15 cellular contexts compared by ENCODE assay signal in the genomic region with DNA sequence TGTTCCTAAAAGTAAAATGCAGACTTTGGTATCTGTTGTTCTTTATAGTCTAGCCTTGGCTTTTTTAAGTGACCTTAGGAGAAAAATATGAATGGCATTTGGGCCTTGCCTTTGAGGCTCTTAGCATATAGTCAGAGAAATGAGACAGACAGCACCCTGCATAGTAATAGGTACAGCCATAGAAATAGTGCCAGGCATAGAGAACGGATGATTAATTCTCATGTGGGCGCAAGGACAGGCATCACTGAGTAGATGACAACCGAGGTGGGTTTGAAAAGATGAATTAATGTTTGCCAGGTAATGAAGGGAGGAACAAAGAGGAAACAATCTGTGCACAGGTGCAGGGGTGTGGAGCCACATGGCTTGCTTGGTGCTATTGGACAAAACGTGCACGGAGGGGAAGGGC.
DNase-seq lines count a peak whose midpoint lies in the region; ATAC-seq, FAIRE-seq and TF ChIP-seq lines count a peak whose summit lies in the region.
"Had no signal": no experiment of that assay in that cellular context is flagged by ENCODE, and none has a peak within 500 bp of the region (broad histone marks: within the 10 kb centered on the region; RNA-seq: fewer than 3 reads in every experiment).

No MANE protein-coding gene starts in this region.

- TF ChIP-seq EP300 in GM12878 (IDR thresholded peaks at IDR 0.05; ENCODE audit: borderline replicate concordance in 1 of 2, control insufficient read depth in 1 of 2, low read depth in 2 of 2, low read length in 2 of 2): no peak

- TF ChIP-seq POLR2A in GM12878 (IDR thresholded peaks at IDR 0.05; ENCODE audit: low read depth, low read length): no peak

- no peaks in the 10 kb centered on the region for H3K79me2 ChIP-seq in GM12878 (ENCODE audit: control insufficient read depth, insufficient read depth, low read length)

- no peak for TF ChIP-seq CTCF in GM12878 (IDR thresholded peaks at IDR 0.05 in 2 of 3, conservative IDR thresholded peaks at IDR 0.05 in 1 of 3; ENCODE audit: control insufficient read depth in 2 of 3, extremely low read depth in 1 of 3, insufficient read depth in 1 of 3, low read depth in 3 of 3, low read length in 3 of 3)
- no peak for TF ChIP-seq CTCF in kidney epithelial cell (IDR thresholded peaks at IDR 0.05; ENCODE audit: insufficient read depth, low read length, poor library complexity, severe bottlenecking)

- in situ Hi-C loops in GM12878 (cut with MboI): no loop called here

- no peaks in the 10 kb centered on the region for H3K4me1 ChIP-seq in GM12878 (ENCODE audit: control insufficient read depth, insufficient read depth, low read length)
- H3K4me1 ChIP-seq: psoas muscle, uterus had no signal

- no peak for TF ChIP-seq RAD21 in GM12878 (IDR thresholded peaks at IDR 0.05; ENCODE audit: insufficient read depth, low read depth, low read length)

- no peaks in the 10 kb centered on the region for H3K27me3 Mint-ChIP-seq in stimulated activated memory B cell treated with anti-CD40 and anti-IgM and Interleukin-4, amounts not matched to agents 10 μg/mL and 1 μg/mL and 100 μg/mL, for 72 hours

- intact Hi-C loops in GM12878 (cut with micrococcal nuclease; ENCODE audit: unreplicated experiment): no loop called here

- peaks cover 25% of the 10 kb centered on the region for H3K36me3 Mint-ChIP-seq in stimulated activated memory B cell treated with anti-CD40 and anti-IgM and Interleukin-4, amounts not matched to agents 10 μg/mL and 1 μg/mL and 100 μg/mL, for 72 hours

- H3K27ac ChIP-seq in GM12878 (ENCODE audit: control insufficient read depth, insufficient read depth): no peak overlapping the region
- H3K27ac ChIP-seq: psoas muscle, uterus had no signal

- no peak overlapping the region for H3K4me3 ChIP-seq in GM12878
- no peak overlapping the region for H3K4me3 ChIP-seq in kidney epithelial cell (ENCODE audit: low read depth, low read length)
- H3K4me3 ChIP-seq: GM23338, psoas muscle, uterus had no signal

- POLR2A ChIA-PET in GM12878 (lab: Charles Lee): no interaction called here

- no peak overlapping the region for H3K27ac Mint-ChIP-seq in stimulated activated memory B cell treated with anti-CD40 and anti-IgM and Interleukin-4, amounts not matched to agents 10 μg/mL and 1 μg/mL and 100 μg/mL, for 72 hours
- H3K27ac Mint-ChIP-seq: GM23338 had no signal

- peak; percentile 44 for DNase-seq in A172 (ENCODE audit: low spot score)
- peak; percentile 16 for DNase-seq in HCEC 1CT
- no peak for DNase-seq in GM12878 (ENCODE audit: low read depth, low spot score)
- DNase-seq in kidney epithelial cell (ENCODE audit: low read depth): peak; percentile 72
- DNase-seq in NCI-H1092 treated with DMSO at 0.1 percent for 48 hours (lab: John Stamatoyannopoulos, UW): no peak
- no peak for DNase-seq in activated gamma-delta T cell (lab: John Stamatoyannopoulos, UW)
- DNase-seq: central memory CD4-positive, alpha-beta T cell; DMS79; NCI-H2171; psoas muscle; stimulated activated CD4-positive, alpha-beta T cell treated with anti-CD3 and anti-CD28 coated beads, Interleukin-1b, Interleukin-23, amount 100 ng/mL, for 48 hours; uterus had no signal

- no peak for FAIRE-seq in GM12878 (lab: Jason Lieb, UNC)

- H3K9ac ChIP-seq in GM12878 (ENCODE audit: control insufficient read depth, insufficient read depth, low read length): no peak overlapping the region

- RAD21 ChIA-PET in GM12878 (lab: Charles Lee; ENCODE audit: unreplicated experiment): no interaction called here

- ATAC-seq in GM12878 (no peak), HG03159 (IDR thresholded peaks at IDR 0.05; ENCODE audit: unreplicated experiment) (no peak)
- no peak for ATAC-seq in stimulated activated memory B cell treated with anti-CD40 and anti-IgM and Interleukin-4, amounts not matched to agents 10 μg/mL and 1 μg/mL and 100 μg/mL, for 72 hours
- ATAC-seq: GM23338, psoas muscle had no signal

- no peak overlapping the region for H2AFZ ChIP-seq in GM12878 (ENCODE audit: control insufficient read depth, low read depth, low read length)
- H2AFZ ChIP-seq: GM23338 had no signal

- H4K20me1 ChIP-seq in GM12878 (ENCODE audit: control insufficient read depth, insufficient read depth): no peaks in the 10 kb centered on the region

- H3K27me3 ChIP-seq in GM12878 (replicated peaks in 1 of 2; ENCODE audit: control insufficient read depth in 2 of 2, insufficient read depth in 2 of 2, low read length in 1 of 2) (no peaks in the 10 kb centered on the region), kidney epithelial cell (ENCODE audit: control insufficient read depth, insufficient read depth, low read length) (no peaks in the 10 kb centered on the region)
- H3K27me3 ChIP-seq: uterus had no signal

- WGBS in GM12878 (ENCODE audit: insufficient coverage, insufficient replicate concordance, low lambda C conversion rate, missing lambda C conversion rate): 47% methylated on average over 5 of the region's 5 CpGs

- no peak overlapping the region for H3K4me2 ChIP-seq in GM12878 (ENCODE audit: control insufficient read depth, insufficient read depth)
- H3K4me2 ChIP-seq: GM23338 had no signal

- no peaks in the 10 kb centered on the region for H3K9me3 ChIP-seq in GM12878 (replicated peaks; ENCODE audit: control insufficient read depth, insufficient read depth, low read length)
- H3K9me3 ChIP-seq: psoas muscle, uterus had no signal

- CTCF ChIA-PET in GM12878 (lab: Yijun Ruan, JAX): interaction anchor here (0.9 kb wide), 1 partner anchor 17 kb away, joined by 3 read pairs; no protein-coding TSS in a partner anchor

- BruUV-seq in GM12878 (replicated peaks; lab: Mats Ljungman, UMichigan): TSS peak; percentile 20

- no peaks in the 10 kb centered on the region for H3K4me1 Mint-ChIP-seq in stimulated activated memory B cell treated with anti-CD40 and anti-IgM and Interleukin-4, amounts not matched to agents 10 μg/mL and 1 μg/mL and 100 μg/mL, for 72 hours
- H3K4me1 Mint-ChIP-seq: GM23338 had no signal

- no peaks in the 10 kb centered on the region for H3K9me3 Mint-ChIP-seq in stimulated activated memory B cell treated with anti-CD40 and anti-IgM and Interleukin-4, amounts not matched to agents 10 μg/mL and 1 μg/mL and 100 μg/mL, for 72 hours
- H3K9me3 Mint-ChIP-seq: GM23338 had no signal

- H3K4me3 Mint-ChIP-seq in stimulated activated memory B cell treated with anti-CD40 and anti-IgM and Interleukin-4, amounts not matched to agents 10 μg/mL and 1 μg/mL and 100 μg/mL, for 72 hours: no peak overlapping the region
- H3K4me3 Mint-ChIP-seq: GM23338 had no signal

- SMC1A ChIA-PET in GM12878 (lab: Charles Lee; ENCODE audit: uncharacterized antibody, unreplicated experiment): interaction anchor here (1.5 kb wide), 2 partner anchors 14 to 23 kb away, joined by 4 to 7 read pairs; no protein-coding TSS in a partner anchor

- peaks cover 16 to 29% of the 10 kb centered on the region in 2 experiments for H3K36me3 ChIP-seq in GM12878 (ENCODE audit: control insufficient read depth in 2 of 2, insufficient read depth in 2 of 2, low read length in 1 of 2)
- no peaks in the 10 kb centered on the region for H3K36me3 ChIP-seq in kidney epithelial cell (ENCODE audit: control insufficient read depth, insufficient read depth, low read length)
- H3K36me3 ChIP-seq: uterus had no signal

TF ChIP-seq in GM12878, 131 proteins besides CTCF, POLR2A, EP300 and RAD21 (continues in another document):
- TF ChIP-seq, protein P1, sequence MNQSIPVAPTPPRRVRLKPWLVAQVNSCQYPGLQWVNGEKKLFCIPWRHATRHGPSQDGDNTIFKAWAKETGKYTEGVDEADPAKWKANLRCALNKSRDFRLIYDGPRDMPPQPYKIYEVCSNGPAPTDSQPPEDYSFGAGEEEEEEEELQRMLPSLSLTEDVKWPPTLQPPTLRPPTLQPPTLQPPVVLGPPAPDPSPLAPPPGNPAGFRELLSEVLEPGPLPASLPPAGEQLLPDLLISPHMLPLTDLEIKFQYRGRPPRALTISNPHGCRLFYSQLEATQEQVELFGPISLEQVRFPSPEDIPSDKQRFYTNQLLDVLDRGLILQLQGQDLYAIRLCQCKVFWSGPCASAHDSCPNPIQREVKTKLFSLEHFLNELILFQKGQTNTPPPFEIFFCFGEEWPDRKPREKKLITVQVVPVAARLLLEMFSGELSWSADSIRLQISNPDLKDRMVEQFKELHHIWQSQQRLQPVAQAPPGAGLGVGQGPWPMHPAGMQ (IDR thresholded peaks at IDR 0.05; ENCODE audit: borderline replicate concordance): no peak
- TF ChIP-seq RBBP5 (conservative IDR thresholded peaks at IDR 0.05): no peak
- TF ChIP-seq, protein P2, sequence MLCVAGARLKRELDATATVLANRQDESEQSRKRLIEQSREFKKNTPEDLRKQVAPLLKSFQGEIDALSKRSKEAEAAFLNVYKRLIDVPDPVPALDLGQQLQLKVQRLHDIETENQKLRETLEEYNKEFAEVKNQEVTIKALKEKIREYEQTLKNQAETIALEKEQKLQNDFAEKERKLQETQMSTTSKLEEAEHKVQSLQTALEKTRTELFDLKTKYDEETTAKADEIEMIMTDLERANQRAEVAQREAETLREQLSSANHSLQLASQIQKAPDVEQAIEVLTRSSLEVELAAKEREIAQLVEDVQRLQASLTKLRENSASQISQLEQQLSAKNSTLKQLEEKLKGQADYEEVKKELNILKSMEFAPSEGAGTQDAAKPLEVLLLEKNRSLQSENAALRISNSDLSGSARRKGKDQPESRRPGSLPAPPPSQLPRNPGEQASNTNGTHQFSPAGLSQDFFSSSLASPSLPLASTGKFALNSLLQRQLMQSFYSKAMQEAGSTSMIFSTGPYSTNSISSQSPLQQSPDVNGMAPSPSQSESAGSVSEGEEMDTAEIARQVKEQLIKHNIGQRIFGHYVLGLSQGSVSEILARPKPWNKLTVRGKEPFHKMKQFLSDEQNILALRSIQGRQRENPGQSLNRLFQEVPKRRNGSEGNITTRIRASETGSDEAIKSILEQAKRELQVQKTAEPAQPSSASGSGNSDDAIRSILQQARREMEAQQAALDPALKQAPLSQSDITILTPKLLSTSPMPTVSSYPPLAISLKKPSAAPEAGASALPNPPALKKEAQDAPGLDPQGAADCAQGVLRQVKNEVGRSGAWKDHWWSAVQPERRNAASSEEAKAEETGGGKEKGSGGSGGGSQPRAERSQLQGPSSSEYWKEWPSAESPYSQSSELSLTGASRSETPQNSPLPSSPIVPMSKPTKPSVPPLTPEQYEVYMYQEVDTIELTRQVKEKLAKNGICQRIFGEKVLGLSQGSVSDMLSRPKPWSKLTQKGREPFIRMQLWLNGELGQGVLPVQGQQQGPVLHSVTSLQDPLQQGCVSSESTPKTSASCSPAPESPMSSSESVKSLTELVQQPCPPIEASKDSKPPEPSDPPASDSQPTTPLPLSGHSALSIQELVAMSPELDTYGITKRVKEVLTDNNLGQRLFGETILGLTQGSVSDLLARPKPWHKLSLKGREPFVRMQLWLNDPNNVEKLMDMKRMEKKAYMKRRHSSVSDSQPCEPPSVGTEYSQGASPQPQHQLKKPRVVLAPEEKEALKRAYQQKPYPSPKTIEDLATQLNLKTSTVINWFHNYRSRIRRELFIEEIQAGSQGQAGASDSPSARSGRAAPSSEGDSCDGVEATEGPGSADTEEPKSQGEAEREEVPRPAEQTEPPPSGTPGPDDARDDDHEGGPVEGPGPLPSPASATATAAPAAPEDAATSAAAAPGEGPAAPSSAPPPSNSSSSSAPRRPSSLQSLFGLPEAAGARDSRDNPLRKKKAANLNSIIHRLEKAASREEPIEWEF (IDR thresholded peaks at IDR 0.05; ENCODE audit: insufficient replicate concordance, low read depth, low read length): no peak
- TF ChIP-seq ZNF274 (IDR thresholded peaks at IDR 0.05; ENCODE audit: insufficient read depth, insufficient read length): no peak

Comparison
In these comparisons a context has a peak if more than half of its experiments do, and no peak if none do; other contexts are left out.
1. DNase-seq: peak in A172 (single experiment), HCEC 1CT (single experiment) and kidney epithelial cell (single experiment); none in GM12878 (single experiment), NCI-H1092 treated with DMSO at 0.1 percent for 48 hours (single experiment) and activated gamma-delta T cell (single experiment).